Comparison of ENCODE assay signal across 28 cellular contexts in genomic region chr12:4417471-4417870, GRCh38. TPM values are rescaled to one million over a fixed set of nuclear protein-coding genes. Genes with fewer than 3 reads are reported as not detected.
DNase-seq lines count a peak whose midpoint lies in the region; ATAC-seq and TF ChIP-seq lines count a peak whose summit lies in the region.
"Had no signal": no experiment of that assay in that cellular context is flagged by ENCODE, and none has a peak within 500 bp of the region (broad histone marks: within the 10 kb centered on the region; RNA-seq: fewer than 3 reads in every experiment).

No MANE protein-coding gene starts in this region.

- H3K4me3 ChIP-seq in GM23338 (no peak overlapping the region), SJCRH30 (peak overlapping the region; percentile 30), smooth muscle cell (no peak overlapping the region), body of pancreas (no peak overlapping the region)
- H3K4me3 ChIP-seq: left ventricle myocardium inferior, psoas muscle, skin epidermis, vagina had no signal

- H3K9me3 ChIP-seq in SJCRH30 (replicated peaks) (no peaks in the 10 kb centered on the region), smooth muscle cell (replicated peaks; ENCODE audit: low read depth) (no peaks in the 10 kb centered on the region), body of pancreas (no peaks in the 10 kb centered on the region)
- H3K9me3 ChIP-seq: left ventricle myocardium inferior, neutrophil, psoas muscle, vagina had no signal

- TF ChIP-seq POLR2A in body of pancreas (IDR thresholded peaks at IDR 0.05) = no peak

- no peak overlapping the region for H3K4me2 ChIP-seq in GM23338
- H3K4me2 ChIP-seq in smooth muscle cell = peak overlapping the region; percentile 11

- no peaks in the 10 kb centered on the region for H3K79me2 ChIP-seq in GM23338 (replicated peaks; ENCODE audit: insufficient read depth)
- H3K79me2 ChIP-seq in smooth muscle cell (ENCODE audit: low read depth) = no peaks in the 10 kb centered on the region

- 61% methylated on average over 6 of the region's 6 CpGs for WGBS in smooth muscle cell (ENCODE audit: low lambda C conversion rate)
- WGBS in body of pancreas, 2 donors = 46 to 54% methylated on average over 4 to 6 of the region's 6 CpGs

- ATAC-seq in GM23338 (peak; percentile 70), body of pancreas (no peak)
- ATAC-seq: psoas muscle had no signal

- intact Hi-C loops in body of pancreas (cut with DNase I) = no loop called here

- H3K27ac Mint-ChIP-seq in GM23338 = no peak overlapping the region
- H3K27ac Mint-ChIP-seq in T-helper 2 cell treated with Interferon-gamma antibody and Interleukin-4, amounts not matched to agents 5 μg/mL and 100 μg/mL, for 36 hours = no peak overlapping the region
- H3K27ac Mint-ChIP-seq: activated naive CD8-positive, alpha-beta T cell treated with anti-CD3 and anti-CD28 coated beads, Interleukin-2, amount 10 ng/mL, durations not matched to agents 7 days and 5 days had no signal

- H3K9me3 Mint-ChIP-seq in GM23338 = no peaks in the 10 kb centered on the region
- no peaks in the 10 kb centered on the region for H3K9me3 Mint-ChIP-seq in T-helper 2 cell treated with Interferon-gamma antibody and Interleukin-4, amounts not matched to agents 5 μg/mL and 100 μg/mL, for 36 hours
- H3K9me3 Mint-ChIP-seq: activated naive CD8-positive, alpha-beta T cell treated with anti-CD3 and anti-CD28 coated beads, Interleukin-2, amount 10 ng/mL, durations not matched to agents 7 days and 5 days had no signal

- no peaks in the 10 kb centered on the region for H4K20me1 ChIP-seq in GM23338 (replicated peaks; ENCODE audit: insufficient read depth)
- H4K20me1 ChIP-seq in smooth muscle cell (ENCODE audit: low read depth) = no peaks in the 10 kb centered on the region

- H3F3A ChIP-seq in GM23338 (replicated peaks; ENCODE audit: low read depth) (no peaks in the 10 kb centered on the region), smooth muscle cell (ENCODE audit: low read depth) (no peaks in the 10 kb centered on the region)

- no peaks in the 10 kb centered on the region for H3K9me2 ChIP-seq in GM23338 (ENCODE audit: insufficient read depth)

- H3K27me3 Mint-ChIP-seq in GM23338 (ENCODE audit: insufficient read depth, low read depth, poor library complexity) = no peaks in the 10 kb centered on the region
- H3K27me3 Mint-ChIP-seq in T-helper 2 cell treated with Interferon-gamma antibody and Interleukin-4, amounts not matched to agents 5 μg/mL and 100 μg/mL, for 36 hours (ENCODE audit: low read depth) = peaks cover 20% of the 10 kb centered on the region

- H3K9ac ChIP-seq in smooth muscle cell (ENCODE audit: low read depth) = no peak overlapping the region

- H3K4me1 ChIP-seq in GM23338 (ENCODE audit: insufficient read depth) = no peaks in the 10 kb centered on the region
- H3K4me1 ChIP-seq in SJCRH30 = peaks cover 21% of the 10 kb centered on the region
- peaks cover 13% of the 10 kb centered on the region for H3K4me1 ChIP-seq in smooth muscle cell (ENCODE audit: low read depth)
- H3K4me1 ChIP-seq in body of pancreas = no peaks in the 10 kb centered on the region
- H3K4me1 ChIP-seq: psoas muscle, vagina had no signal

- DNase-seq in GM23338 (ENCODE audit: low spot score) = peak; percentile 23
- peak; percentile 46 to 66 for DNase-seq in SJCRH30
- peak; percentile 55 for DNase-seq in mesenteric fat pad (ENCODE audit: low spot score)
- no peak for DNase-seq in smooth muscle cell (lab: John Stamatoyannopoulos, UW; ENCODE audit: unreplicated experiment)
- DNase-seq in midbrain (lab: John Stamatoyannopoulos, UW) = no peak
- no peak for DNase-seq in body of pancreas
- no peak for DNase-seq in T-helper 2 cell treated with Interferon-gamma antibody and Interleukin-4, amounts not matched to agents 5 μg/mL and 100 μg/mL, for 36 hours (ENCODE audit: low spot score)
- DNase-seq in NCI-H1417 (lab: John Stamatoyannopoulos, UW) = no peak
- DNase-seq: activated CD4-positive, alpha-beta T cell treated with anti-CD3 and anti-CD28 coated beads, Interleukin-2, amount 50 U/mL, for 4 hours; activated CD4-positive, CD25-positive, alpha-beta regulatory T cell; activated naive CD8-positive, alpha-beta T cell treated with anti-CD3 and anti-CD28 coated beads, Interleukin-2, amount 10 ng/mL, durations not matched to agents 7 days and 5 days; H7; hippocampal formation; left ventricle myocardium inferior; NCI-H1694; NCI-H526 treated with DMSO at 0.1 percent for 48 hours; psoas muscle; stimulated activated CD4-positive, alpha-beta T cell treated with anti-CD3 and anti-CD28 coated beads, Interleukin-2, amount 100 ng/mL, for 24 hours; SW 1271 had no signal

- H3K36me3 ChIP-seq in GM23338 (ENCODE audit: insufficient read depth) (no peaks in the 10 kb centered on the region), SJCRH30 (no peaks in the 10 kb centered on the region), smooth muscle cell (ENCODE audit: low read depth) (no peaks in the 10 kb centered on the region), body of pancreas (replicated peaks in 1 of 2; ENCODE audit: insufficient read depth in 1 of 2, low read depth in 2 of 2) (no peaks in the 10 kb centered on the region)
- H3K36me3 ChIP-seq: left ventricle myocardium inferior, neutrophil, vagina had no signal

- H2AFZ ChIP-seq in GM23338 (peak overlapping the region; percentile 83), smooth muscle cell (ENCODE audit: low read depth) (peak overlapping the region; percentile 42)

- H3K27me3 ChIP-seq in GM23338 (ENCODE audit: insufficient read depth) = no peaks in the 10 kb centered on the region
- no peaks in the 10 kb centered on the region for H3K27me3 ChIP-seq in SJCRH30
- peaks cover 11% of the 10 kb centered on the region for H3K27me3 ChIP-seq in smooth muscle cell (ENCODE audit: low read depth)
- peaks cover 0 to 3% of the 10 kb centered on the region in 2 donors for H3K27me3 ChIP-seq in body of pancreas
- H3K27me3 ChIP-seq: vagina had no signal

- peaks cover 9% of the 10 kb centered on the region; the same call in 2 of the 3 replicates for H3K4me1 Mint-ChIP-seq in GM23338
- H3K4me1 Mint-ChIP-seq in T-helper 2 cell treated with Interferon-gamma antibody and Interleukin-4, amounts not matched to agents 5 μg/mL and 100 μg/mL, for 36 hours (ENCODE audit: low read depth) = peaks cover 35% of the 10 kb centered on the region

- TF ChIP-seq CTCF in GM23338 (conservative IDR thresholded peaks at IDR 0.05; ENCODE audit: low read depth in 2 of 2) = no peak
- no peak for TF ChIP-seq CTCF in smooth muscle cell (IDR thresholded peaks at IDR 0.05; ENCODE audit: borderline replicate concordance, insufficient read depth, poor library complexity, severe bottlenecking)
- no peak for TF ChIP-seq CTCF in body of pancreas (IDR thresholded peaks at IDR 0.05)

- no peaks in the 10 kb centered on the region for H3K36me3 Mint-ChIP-seq in GM23338 (ENCODE audit: low read depth)
- no peaks in the 10 kb centered on the region for H3K36me3 Mint-ChIP-seq in T-helper 2 cell treated with Interferon-gamma antibody and Interleukin-4, amounts not matched to agents 5 μg/mL and 100 μg/mL, for 36 hours (ENCODE audit: low read depth)
- H3K36me3 Mint-ChIP-seq: activated naive CD8-positive, alpha-beta T cell treated with anti-CD3 and anti-CD28 coated beads, Interleukin-2, amount 10 ng/mL, durations not matched to agents 7 days and 5 days had no signal

- H3K27ac ChIP-seq in GM23338 (ENCODE audit: low read depth) (no peak overlapping the region), SJCRH30 (peak overlapping the region; percentile 1; the same call in 1 of the 2 replicates), smooth muscle cell (ENCODE audit: low read depth) (no peak overlapping the region), body of pancreas (no peak overlapping the region)
- H3K27ac ChIP-seq: C4-2B, left ventricle myocardium inferior, neutrophil, psoas muscle, skin epidermis, vagina had no signal

- H3K4me3 Mint-ChIP-seq in GM23338 = no peak overlapping the region
- no peak overlapping the region for H3K4me3 Mint-ChIP-seq in T-helper 2 cell treated with Interferon-gamma antibody and Interleukin-4, amounts not matched to agents 5 μg/mL and 100 μg/mL, for 36 hours
- H3K4me3 Mint-ChIP-seq: activated naive CD8-positive, alpha-beta T cell treated with anti-CD3 and anti-CD28 coated beads, Interleukin-2, amount 10 ng/mL, durations not matched to agents 7 days and 5 days had no signal

TF ChIP-seq in GM23338, 12 proteins besides CTCF, POLR2A, EP300 and RAD21 (continues in another document):
- TF ChIP-seq JUNB (IDR thresholded peaks at IDR 0.05; ENCODE audit: unreplicated experiment) = no peak
- TF ChIP-seq ZNF114 (CRISPR knock-in tag; IDR thresholded peaks at IDR 0.05) = no peak
- no peak for TF ChIP-seq NANOG (IDR thresholded peaks at IDR 0.05; ENCODE audit: borderline replicate concordance)
- TF ChIP-seq CREB1 (CRISPR knock-in tag; IDR thresholded peaks at IDR 0.05; ENCODE audit: low read depth) = no peak
- TF ChIP-seq EZH2 (IDR thresholded peaks at IDR 0.05; ENCODE audit: low read depth, unreplicated experiment) = no peak
- TF ChIP-seq STAT1 (IDR thresholded peaks at IDR 0.05; ENCODE audit: unreplicated experiment) = no peak
- TF ChIP-seq ETS1 (IDR thresholded peaks at IDR 0.05) = no peak

RNA-seq across cellular contexts. Expression of gene FGF6, which starts 28.1 kb away (rescaled TPM):
- total RNA-seq in GM23338 (2014; rRNA removed; shearing (Covaris generic)) = not detected in 2 replicates
- not detected in 2 replicates for polyA plus RNA-seq in GM23338 (2016; fragmentation: Nextera tagmentation; extraction: Ambion mirVana)
- total RNA-seq in SJCRH30 (2014; rRNA removed; shearing (Covaris generic)) = not detected in 2 replicates
- total RNA-seq in mesenteric fat pad = not detected
- not detected in 2 replicates for total RNA-seq in smooth muscle cell
- polyA plus RNA-seq in smooth muscle cell = not detected in 2 replicates
- not detected for total RNA-seq in body of pancreas
- total RNA-seq: activated naive CD8-positive, alpha-beta T cell treated with anti-CD3 and anti-CD28 coated beads, Interleukin-2, amount 10 ng/mL, durations not matched to agents 7 days and 5 days; epithelial cell of proximal tubule; frontal cortex; H7; left ventricle myocardium inferior; mononuclear cell; temporal lobe; vagina had no signal
- polyA plus RNA-seq: AG04450 had no signal

RNA-seq across cellular contexts. Expression of gene FGF23, which starts 38.0 kb away (rescaled TPM):
- total RNA-seq in GM23338 (2014; rRNA removed; shearing (Covaris generic)) = 0.23 and 0.56 TPM in 2 replicates
- polyA plus RNA-seq in GM23338 (2016; fragmentation: Nextera tagmentation; extraction: Ambion mirVana) = 0.19 and 0.44 TPM in 2 replicates
- 0.02 TPM in 1 of 2 replicates, not detected in the other for total RNA-seq in SJCRH30 (2014; rRNA removed; shearing (Covaris generic))
- total RNA-seq in mesenteric fat pad = not detected
- total RNA-seq in smooth muscle cell = not detected in 2 replicates
- polyA plus RNA-seq in smooth muscle cell = not detected in 2 replicates
- not detected for total RNA-seq in body of pancreas
- total RNA-seq: activated naive CD8-positive, alpha-beta T cell treated with anti-CD3 and anti-CD28 coated beads, Interleukin-2, amount 10 ng/mL, durations not matched to agents 7 days and 5 days; epithelial cell of proximal tubule; frontal cortex; left ventricle myocardium inferior; mononuclear cell; psoas muscle; temporal lobe; vagina had no signal
- polyA plus RNA-seq: AG04450, psoas muscle had no signal

Comparison
In these comparisons a context has a peak if more than half of its experiments do, and no peak if none do; other contexts are left out.
1. DNase-seq: peak in GM23338 (single experiment), SJCRH30 (2 of 2) and mesenteric fat pad (single experiment); none in smooth muscle cell (single experiment), midbrain (single experiment), body of pancreas (0 of 4), T-helper 2 cell treated with Interferon-gamma antibody and Interleukin-4, amounts not matched to agents 5 μg/mL and 100 μg/mL, for 36 hours (single experiment) and NCI-H1417 (0 of 3).